8 cellular contexts compared by ENCODE assay signal in genomic region chr11:62727833-62728721, GRCh38. TPM values are rescaled to one million over a fixed set of nuclear protein-coding genes. Genes with fewer than 3 reads are reported as not detected.
A peak's percentile ranks its signal among the peaks of the same experiment; 100 is the strongest.
DNase-seq lines count a peak whose midpoint lies in the region; ATAC-seq and TF ChIP-seq lines count a peak whose summit lies in the region.

A gene with protein sequence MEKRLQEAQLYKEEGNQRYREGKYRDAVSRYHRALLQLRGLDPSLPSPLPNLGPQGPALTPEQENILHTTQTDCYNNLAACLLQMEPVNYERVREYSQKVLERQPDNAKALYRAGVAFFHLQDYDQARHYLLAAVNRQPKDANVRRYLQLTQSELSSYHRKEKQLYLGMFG (plus strand): TSS chr11:62728486. CDS start chr11:62728849, 363 bp downstream.

- no peaks in the 10 kb centered on the region for H3K27me3 Mint-ChIP-seq in CD8-positive, alpha-beta T cell (ENCODE audit: low read depth)

- ATAC-seq in CD8-positive, alpha-beta T cell, result peak; percentile 56
- ATAC-seq in GM19468 (IDR thresholded peaks at IDR 0.05; ENCODE audit: extremely low read depth, unreplicated experiment), result peak; percentile 6

- H3K4me3 ChIP-seq in CD8-positive, alpha-beta T cell (ENCODE audit: low read depth, low read length), result peak within 1 kb of the TSS; percentile 81
- peak within 1 kb of the TSS; percentile 96 for H3K4me3 ChIP-seq in effector memory CD4-positive, alpha-beta T cell (ENCODE audit: insufficient read depth, low read depth, low read length, poor library complexity, severe bottlenecking)

- TF ChIP-seq CTCF in CD8-positive, alpha-beta T cell (IDR thresholded peaks at IDR 0.05), result no peak

- H3K4me1 ChIP-seq in CD8-positive, alpha-beta T cell (ENCODE audit: insufficient read depth, low read length), result peaks cover 46% of the 10 kb centered on the region
- peaks cover 27% of the 10 kb centered on the region for H3K4me1 ChIP-seq in effector memory CD4-positive, alpha-beta T cell (ENCODE audit: control insufficient read depth, insufficient read depth, low read length, poor library complexity, severe bottlenecking)

- peaks cover 59% of the 10 kb centered on the region for H3K36me3 Mint-ChIP-seq in CD8-positive, alpha-beta T cell

- POLR2A ChIA-PET in CD8-positive, alpha-beta T cell (lab: Charles Lee), result interaction anchor here (0.6 to 5.4 kb wide), 34 partner anchors 12 to 809 kb away, joined by 3 to 82 read pairs (median 6); partner anchors contain the start of genes B3GAT3, BSCL2, C11orf98 and CSKMT

- DNase-seq in CD8-positive, alpha-beta T cell, result peak; percentile 66 to 91 (median 81)
- DNase-seq in HS-5 (ENCODE audit: low read depth), result peak; percentile 98
- DNase-seq in NK-92 treated with Interleukin-12 subunit alpha and Interleukin-12 subunit beta, amount 100 ng/mL, for 24 hours (lab: John Stamatoyannopoulos, UW), result peak; percentile 84
- DNase-seq in activated CD8-positive, alpha-beta memory T cell treated with anti-CD3 and anti-CD28 coated beads for 24 hours, result peak; percentile 90
- peak; percentile 77 to 83 (median 83) for DNase-seq in effector memory CD4-positive, alpha-beta T cell
- DNase-seq in lung microvascular endothelial cell (ENCODE audit: low read depth in 2 of 2), result peak; percentile 98
- peak; percentile 65 to 90 (median 75) for DNase-seq in stimulated activated CD4-positive, alpha-beta T cell treated with anti-CD3 and anti-CD28 coated beads, TNF-alpha, amount 100 ng/mL, for 48 hours (ENCODE audit: low read depth in 3 of 3)

- H3K36me3 ChIP-seq in CD8-positive, alpha-beta T cell (ENCODE audit: insufficient read depth, low read length), result peaks cover 12% of the 10 kb centered on the region
- peaks cover 15% of the 10 kb centered on the region for H3K36me3 ChIP-seq in effector memory CD4-positive, alpha-beta T cell (ENCODE audit: control insufficient read depth, insufficient read depth, low read length)

- no peaks in the 10 kb centered on the region for H3K27me3 ChIP-seq in CD8-positive, alpha-beta T cell (ENCODE audit: insufficient read depth, low read length)
- H3K27me3 ChIP-seq in effector memory CD4-positive, alpha-beta T cell (replicated peaks; ENCODE audit: control insufficient read depth, insufficient read depth, low read length, poor library complexity, severe bottlenecking), result no peaks in the 10 kb centered on the region

- peak within 1 kb of the TSS; percentile 96 for H3K4me3 Mint-ChIP-seq in CD8-positive, alpha-beta T cell

- CTCF ChIA-PET in CD8-positive, alpha-beta T cell (lab: Charles Lee), result interaction anchor here (0.6 to 3.5 kb wide), 10 partner anchors 12 to 178 kb away, joined by 3 to 19 read pairs (median 3); partner anchors contain the start of gene ZBTB3

- H3K9me3 ChIP-seq in CD8-positive, alpha-beta T cell (ENCODE audit: low read length), result no peaks in the 10 kb centered on the region
- H3K9me3 ChIP-seq in effector memory CD4-positive, alpha-beta T cell (ENCODE audit: control insufficient read depth, low read length), result no peaks in the 10 kb centered on the region

- H3K27ac Mint-ChIP-seq in CD8-positive, alpha-beta T cell, result peak within 1 kb of the TSS; percentile 98

- peaks cover 53% of the 10 kb centered on the region for H3K4me1 Mint-ChIP-seq in CD8-positive, alpha-beta T cell (ENCODE audit: low read depth)

- intact Hi-C loops in CD8-positive, alpha-beta T cell (cut with DNase I, micrococcal nuclease), result loop anchor here (1.0 to 2.0 kb wide), 18 partner anchors 19 to 153 kb away; partner anchors contain the start of genes POLR2G (in 2 of the 2), TUT1 (in 2 of the 2), ZBTB3 (in 2 of the 2) and C11orf98 (in 1 of the 2)

- H3K9me3 Mint-ChIP-seq in CD8-positive, alpha-beta T cell, result no peaks in the 10 kb centered on the region

- peak within 1 kb of the TSS; percentile 82 for H3K27ac ChIP-seq in CD8-positive, alpha-beta T cell (ENCODE audit: low read depth, low read length)
- H3K27ac ChIP-seq in effector memory CD4-positive, alpha-beta T cell (ENCODE audit: insufficient read depth, low read length, poor library complexity, severe bottlenecking), result peak within 1 kb of the TSS; percentile 97

RNA-seq across cellular contexts. Expression of the gene that starts here (rescaled TPM):
- total RNA-seq in CD8-positive, alpha-beta T cell, result 1 to 10 TPM; 5.3 to 6.4 TPM
- 23.4 and 24.6 TPM in 2 replicates for total RNA-seq in lung microvascular endothelial cell

Comparison
In these comparisons a context has a peak if more than half of its experiments do, and no peak if none do; other contexts are left out.
1. Peak in every context shown above with its lines: DNase-seq, ATAC-seq, H3K4me3 ChIP-seq and H3K27ac ChIP-seq.